ENCODE assay signal across 9 cellular contexts in the genomic region with DNA sequence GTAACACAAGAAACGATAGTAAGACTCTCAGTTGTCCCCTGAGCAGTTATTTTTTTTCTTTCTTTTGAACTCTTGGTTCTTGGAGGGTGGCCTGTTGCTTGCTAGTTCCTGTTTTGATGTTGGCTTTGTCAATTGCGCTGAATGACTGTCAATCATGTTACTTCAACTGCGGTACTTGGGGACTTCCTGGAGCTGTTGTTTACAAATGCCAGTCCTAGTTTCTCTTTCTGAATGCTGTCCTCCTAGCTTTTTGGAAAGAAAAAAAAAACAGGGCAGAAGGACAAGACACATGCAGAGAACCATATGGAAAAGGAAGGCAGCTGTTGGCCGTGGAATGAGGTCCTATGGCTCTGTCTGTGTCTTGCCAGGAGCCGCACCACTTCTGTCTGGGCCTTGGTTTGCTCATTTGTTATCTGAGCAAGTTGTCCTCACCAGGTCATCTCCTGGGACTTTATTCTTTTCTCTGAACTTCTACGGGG. TPM values are rescaled to one million over a fixed set of nuclear protein-coding genes. Genes with fewer than 3 reads are reported as not detected.
DNase-seq lines count a peak whose midpoint lies in the region; ATAC-seq, FAIRE-seq and TF ChIP-seq lines count a peak whose summit lies in the region.
"Had no signal": no experiment of that assay in that cellular context is flagged by ENCODE, and none has a peak within 500 bp of the region (broad histone marks: within the 10 kb centered on the region; RNA-seq: fewer than 3 reads in every experiment).

No MANE protein-coding gene starts in this region.

- H3K4me3 ChIP-seq in BLaER1 (no peak overlapping the region; the same call in 1 of the 2 replicates), pancreas (no peak overlapping the region), SK-N-SH (ENCODE audit: low read depth in 2 of 2, low read length in 1 of 2) (no peak overlapping the region)

- H3K9me3 ChIP-seq in BLaER1 (no peaks in the 10 kb centered on the region), pancreas (no peaks in the 10 kb centered on the region), SK-N-SH (no peaks in the 10 kb centered on the region)

- H3K9ac ChIP-seq in BLaER1 (peak overlapping the region; percentile 13; the same call in 1 of the 2 replicates), SK-N-SH (no peak overlapping the region)

- H3K4me1 ChIP-seq in BLaER1 (peaks cover 86% of the 10 kb centered on the region), pancreas (peaks cover 27 to 67% (median 54%) of the 10 kb centered on the region in 3 donors), SK-N-SH (ENCODE audit: control insufficient read depth in 1 of 2, insufficient read depth in 2 of 2, low read depth in 1 of 2, low read length in 1 of 2) (peaks cover 0 to 25% of the 10 kb centered on the region in 2 experiments; a peak in 2 of 4 replicates)

- POLR2A ChIA-PET in SK-N-SH (lab: Yijun Ruan, JAX), result no interaction called here

- no peaks in the 10 kb centered on the region for H4K20me1 ChIP-seq in BLaER1
- H4K20me1 ChIP-seq in SK-N-SH (ENCODE audit: insufficient read depth), result no peaks in the 10 kb centered on the region

- no peak for TF ChIP-seq EP300 in SK-N-SH (IDR thresholded peaks at IDR 0.05; ENCODE audit: borderline replicate concordance in 1 of 2, low read depth in 1 of 2, low read length in 1 of 2)

- CTCF ChIA-PET in SK-N-SH (lab: Yijun Ruan, JAX), result interaction anchor here (1.3 kb wide), 1 partner anchor 118 kb away, joined by 4 read pairs; no protein-coding TSS in a partner anchor

- no peak for TF ChIP-seq RAD21 in SK-N-SH (IDR thresholded peaks at IDR 0.05; ENCODE audit: low read length)

- H3K9me2 ChIP-seq in SK-N-SH, result no peaks in the 10 kb centered on the region

- no peaks in the 10 kb centered on the region for H3F3A ChIP-seq in SK-N-SH (replicated peaks; ENCODE audit: insufficient read depth)

- H3K4me2 ChIP-seq in BLaER1, result peak overlapping the region; percentile 63
- no peak overlapping the region for H3K4me2 ChIP-seq in SK-N-SH

- H3K27ac ChIP-seq in BLaER1 (peak overlapping the region; percentile 80), pancreas (peak overlapping the region in 3 of 4 donors; percentile 1 to 78 (median 78)), SK-N-SH (ENCODE audit: low read depth in 2 of 2, low read length in 1 of 2) (no peak overlapping the region; a peak in 1 of 4 replicates)

- peak; percentile 45 for ATAC-seq in GM19043 (IDR thresholded peaks at IDR 0.05; ENCODE audit: low read depth, unreplicated experiment)
- peak; percentile 57 for ATAC-seq in HG03159 (IDR thresholded peaks at IDR 0.05; ENCODE audit: unreplicated experiment)
- peak in 2 of 4 donors; percentile 42 to 43 for ATAC-seq in pancreas

- DNase-seq in T follicular helper cell (ENCODE audit: low read depth) (peak; percentile 49), pancreas (peak in 2 of 6 donors; percentile 24 to 31), SK-N-SH (no peak), amniotic stem cell (lab: John Stamatoyannopoulos, UW) (no peak)
- peak; percentile 31 for DNase-seq in effector CD8-positive, alpha-beta T cell (lab: John Stamatoyannopoulos, UW)

- intact Hi-C loops in pancreas (cut with DNase I), result loop anchor here in 1 of 3 donors (10.0 kb wide), 1 partner anchor 60 kb away; no protein-coding TSS in a partner anchor

- H3K36me3 ChIP-seq in BLaER1 (no peaks in the 10 kb centered on the region), pancreas (no peaks in the 10 kb centered on the region), SK-N-SH (replicated peaks in 1 of 2; ENCODE audit: control insufficient read depth in 1 of 2, insufficient read depth in 2 of 2, low read length in 1 of 2) (no peaks in the 10 kb centered on the region)

- no peak for FAIRE-seq in pancreas (lab: Jason Lieb, UNC)
- FAIRE-seq: endothelial cell of umbilical vein had no signal

- TF ChIP-seq CTCF in pancreas (IDR thresholded peaks at IDR 0.05), result no peak
- no peak for TF ChIP-seq CTCF in SK-N-SH (IDR thresholded peaks at IDR 0.05)

- WGBS in pancreas, 2 donors, result 57 to 61% methylated on average over 6 of the region's 6 CpGs
- WGBS in SK-N-SH (ENCODE audit: low lambda C conversion rate), result 84% methylated on average over 6 of the region's 6 CpGs

- no peaks in the 10 kb centered on the region for H3K27me3 ChIP-seq in BLaER1
- no peaks in the 10 kb centered on the region for H3K27me3 ChIP-seq in pancreas
- no peaks in the 10 kb centered on the region for H3K27me3 ChIP-seq in SK-N-SH (ENCODE audit: insufficient read depth)

- H3K79me2 ChIP-seq in SK-N-SH (ENCODE audit: insufficient read depth), result no peaks in the 10 kb centered on the region

- H2AFZ ChIP-seq in SK-N-SH (ENCODE audit: low read depth), result no peak overlapping the region

TF ChIP-seq in SK-N-SH, 30 proteins besides CTCF, POLR2A, EP300 and RAD21:
- TF ChIP-seq FOXM1 (IDR thresholded peaks at IDR 0.05; ENCODE audit: low read depth) (no peak), TCF12 (IDR thresholded peaks at IDR 0.05) (no peak), USF1 (IDR thresholded peaks at IDR 0.05; ENCODE audit: borderline replicate concordance, low read depth) (no peak), YY1 (IDR thresholded peaks at IDR 0.05; ENCODE audit: low read depth) (no peak), NFIC (IDR thresholded peaks at IDR 0.05; ENCODE audit: borderline replicate concordance) (no peak), NRF1 (IDR thresholded peaks at IDR 0.05; ENCODE audit: low read depth, low read length) (no peak), TAF1 (IDR thresholded peaks at IDR 0.05; ENCODE audit: borderline replicate concordance, low read depth, low read length) (no peak), RCOR1 (IDR thresholded peaks at IDR 0.05; ENCODE audit: low read length) (no peak), TEAD4 (IDR thresholded peaks at IDR 0.05; ENCODE audit: borderline replicate concordance, insufficient read depth) (no peak), CHD2 (IDR thresholded peaks at IDR 0.05; ENCODE audit: low read length, partially characterized antibody) (no peak), ZBTB33 (IDR thresholded peaks at IDR 0.05; ENCODE audit: borderline replicate concordance, low read depth) (no peak), SIN3A (IDR thresholded peaks at IDR 0.05; ENCODE audit: borderline replicate concordance, low read depth, low read length) (no peak)

RNA-seq across cellular contexts. Expression of gene PDCD4, which starts 7.0 kb away (rescaled TPM):
- total RNA-seq in pancreas, result 100 to 1,000 TPM; 323 to 679 (median 523) TPM
- 100 to 1,000 TPM; 283 to 352 TPM for polyA plus RNA-seq in pancreas
- 23.3 and 31.1 TPM in 2 replicates for polyA plus RNA-seq in SK-N-SH (2012; rRNA removed)
- polyA plus RNA-seq in SK-N-SH (2012; cell fraction: cytosol; rRNA removed), result 33.5 and 54.6 TPM in 2 replicates
- polyA plus RNA-seq in SK-N-SH (2012; cell fraction: nucleus; rRNA removed), result 6.9 and 18.3 TPM in 2 replicates

RNA-seq across cellular contexts. Expression of gene BBIP1, which starts 54.3 kb away (rescaled TPM):
- total RNA-seq in pancreas, result 10 to 100 TPM in 1 of 6 donors, 1 to 10 TPM in 5; 4.2 to 12.4 (median 6.8) TPM
- polyA plus RNA-seq in pancreas (10 to 100 TPM; 15.0 to 21.1 TPM), SK-N-SH (2012; rRNA removed) (16.2 and 21.9 TPM in 2 replicates)
- polyA plus RNA-seq in SK-N-SH (2012; cell fraction: cytosol; rRNA removed), result 27.8 and 39.7 TPM in 2 replicates
- 10.9 and 26.4 TPM in 2 replicates for polyA plus RNA-seq in SK-N-SH (2012; cell fraction: nucleus; rRNA removed)

RNA-seq across cellular contexts. Expression of gene SHOC2, which starts 54.7 kb away (rescaled TPM):
- 10 to 100 TPM; 22.2 to 39.8 (median 26.4) TPM for total RNA-seq in pancreas
- 10 to 100 TPM in 1 of 2 donors, 1 to 10 TPM in 1; 8.4 to 14.3 TPM for polyA plus RNA-seq in pancreas
- polyA plus RNA-seq in SK-N-SH (2012; rRNA removed), result 6.9 and 10.6 TPM in 2 replicates
- 13.4 and 15.9 TPM in 2 replicates for polyA plus RNA-seq in SK-N-SH (2012; cell fraction: cytosol; rRNA removed)
- polyA plus RNA-seq in SK-N-SH (2012; cell fraction: nucleus; rRNA removed), result 3.3 and 7.3 TPM in 2 replicates

Comparison
In these comparisons a context has a peak if more than half of its experiments do, and no peak if none do; other contexts are left out.
1. H3K27ac ChIP-seq: peak in BLaER1 (single experiment) and pancreas (3 of 4); none in SK-N-SH (0 of 2).
2. DNase-seq: peak in T follicular helper cell (single experiment) and effector CD8-positive, alpha-beta T cell (single experiment); none in SK-N-SH (single experiment) and amniotic stem cell (single experiment).
3. RNA of gene PDCD4, which starts 7.0 kb away (polyA plus RNA-seq): 283 to 352 TPM in pancreas; 6.9 to 54.6 TPM in SK-N-SH; every median in the first group is over 4 times any median in the second.